Comparison of ENCODE assay signal across 8 cellular contexts in the genomic region with DNA sequence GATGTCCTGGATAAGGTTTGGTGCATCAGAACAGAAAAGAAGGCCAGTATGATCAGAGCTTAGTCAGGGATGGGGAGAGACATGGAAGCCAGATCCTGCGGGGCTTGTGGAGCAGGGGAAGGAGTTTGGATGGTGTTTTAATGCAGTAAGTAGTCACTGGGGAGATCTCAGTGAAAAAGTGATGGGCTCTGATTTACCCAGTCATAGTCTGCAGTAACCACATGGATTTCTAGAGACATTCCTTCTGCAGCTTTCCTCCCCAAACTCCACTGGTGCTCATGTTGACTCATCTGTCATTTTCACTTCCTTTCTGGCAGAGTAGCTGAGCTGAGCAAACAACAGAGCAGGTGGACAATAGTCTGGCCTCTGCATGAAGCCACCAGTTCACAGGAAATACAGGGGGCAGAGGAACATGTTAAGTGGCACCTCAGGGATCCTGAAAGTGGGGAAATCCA.
DNase-seq lines count a peak whose midpoint lies in the region; ATAC-seq and TF ChIP-seq lines count a peak whose summit lies in the region.

No MANE protein-coding gene starts in this region.

- H3K27me3 Mint-ChIP-seq in stimulated activated naive CD8-positive, alpha-beta T cell treated with anti-CD3 and anti-CD28 coated beads, Interleukin-15, amount 100 ng/mL, for 72 hours, result no peaks in the 10 kb centered on the region

- peak; percentile 12 for DNase-seq in stimulated activated CD4-positive, alpha-beta T cell treated with anti-CD3 and anti-CD28 coated beads, Interleukin-15, amount 100 ng/mL, for 24 hours
- no peak for DNase-seq in stimulated activated CD4-positive, alpha-beta T cell treated with anti-CD3 and anti-CD28 coated beads, Interleukin-4, amount 100 ng/mL, for 24 hours
- DNase-seq in NOMO-1 treated with dmso at 0.1 percent for 144 hours (lab: John Stamatoyannopoulos, UW; ENCODE audit: unreplicated experiment) (peak; percentile 1), epithelial cell of proximal tubule (ENCODE audit: low read depth) (peak; percentile 59), omental fat pad (ENCODE audit: low spot score) (no peak)
- no peak for DNase-seq in stimulated activated naive CD8-positive, alpha-beta T cell treated with anti-CD3 and anti-CD28 coated beads, Interleukin-15, amount 100 ng/mL, for 72 hours

- peak overlapping the region in 1 of 2 donors; percentile 50 for H3K4me3 Mint-ChIP-seq in stimulated activated naive CD8-positive, alpha-beta T cell treated with anti-CD3 and anti-CD28 coated beads, Interleukin-15, amount 100 ng/mL, for 72 hours

- TF ChIP-seq CTCF in epithelial cell of proximal tubule (conservative IDR thresholded peaks at IDR 0.05; ENCODE audit: low read depth, low read length) (no peak), omental fat pad (IDR thresholded peaks at IDR 0.05) (no peak)

- no peak overlapping the region for H3K4me3 ChIP-seq in epithelial cell of proximal tubule (ENCODE audit: low read depth, low read length)

- H3K9me3 Mint-ChIP-seq in stimulated activated naive CD8-positive, alpha-beta T cell treated with anti-CD3 and anti-CD28 coated beads, Interleukin-15, amount 100 ng/mL, for 72 hours, result peaks cover 0 to 4% of the 10 kb centered on the region in 2 donors

- ATAC-seq in HG03103 (IDR thresholded peaks at IDR 0.05; ENCODE audit: low read depth, unreplicated experiment) (peak; percentile 92), omental fat pad (ENCODE audit: low FRiP score) (no peak), HG02884 (IDR thresholded peaks at IDR 0.05; ENCODE audit: unreplicated experiment) (no peak)
- peak; percentile 49 for ATAC-seq in stimulated activated naive CD8-positive, alpha-beta T cell treated with anti-CD3 and anti-CD28 coated beads, Interleukin-15, amount 100 ng/mL, for 72 hours

- peaks cover 24% of the 10 kb centered on the region for H3K4me1 Mint-ChIP-seq in stimulated activated naive CD8-positive, alpha-beta T cell treated with anti-CD3 and anti-CD28 coated beads, Interleukin-15, amount 100 ng/mL, for 72 hours

- peak overlapping the region in 1 of 2 donors; percentile 72 for H3K27ac Mint-ChIP-seq in stimulated activated naive CD8-positive, alpha-beta T cell treated with anti-CD3 and anti-CD28 coated beads, Interleukin-15, amount 100 ng/mL, for 72 hours

Comparison
In these comparisons a context has a peak if more than half of its experiments do, and no peak if none do; other contexts are left out.
1. DNase-seq: peak in stimulated activated CD4-positive, alpha-beta T cell treated with anti-CD3 and anti-CD28 coated beads, Interleukin-15, amount 100 ng/mL, for 24 hours (single experiment), NOMO-1 treated with dmso at 0.1 percent for 144 hours (single experiment) and epithelial cell of proximal tubule (single experiment); none in stimulated activated CD4-positive, alpha-beta T cell treated with anti-CD3 and anti-CD28 coated beads, Interleukin-4, amount 100 ng/mL, for 24 hours (single experiment), stimulated activated naive CD8-positive, alpha-beta T cell treated with anti-CD3 and anti-CD28 coated beads, Interleukin-15, amount 100 ng/mL, for 72 hours (0 of 2) and omental fat pad (single experiment).
2. ATAC-seq: peak in HG03103 (single experiment) and stimulated activated naive CD8-positive, alpha-beta T cell treated with anti-CD3 and anti-CD28 coated beads, Interleukin-15, amount 100 ng/mL, for 72 hours (single experiment); none in omental fat pad (single experiment) and HG02884 (single experiment).